Comparison of ENCODE assay signal across 33 cellular contexts in genomic region chr2:62413116-62413663, GRCh38.
"Had no signal": no experiment of that assay in that cellular context is flagged by ENCODE, and none has a peak within 500 bp of the region (broad histone marks: within the 10 kb centered on the region; RNA-seq: fewer than 3 reads in every experiment).

No MANE protein-coding gene starts in this region.

- ATAC-seq: activated CD8-positive, alpha-beta memory T cell treated with anti-CD3 and anti-CD28 coated beads, Interleukin-2, amount 10 ng/mL, durations not matched to agents 7 days and 5 days; activated T-cell treated with anti-CD3 and anti-CD28 coated beads, Interleukin-2, amount 50 U/mL, for 72 hours; activated T-helper 17 cell treated with anti-CD3 and anti-CD28 coated beads, Interleukin-2, amount 50 U/mL, for 72 hours; body of pancreas had no signal

- H3K27me3 Mint-ChIP-seq: activated CD8-positive, alpha-beta memory T cell treated with anti-CD3 and anti-CD28 coated beads, Interleukin-2, amount 10 ng/mL, durations not matched to agents 7 days and 5 days; activated naive CD8-positive, alpha-beta T cell treated with anti-CD3 and anti-CD28 coated beads for 36 hours; activated T-helper 17 cell treated with anti-CD3 and anti-CD28 coated beads, Interleukin-2, amount 50 U/mL, for 72 hours; T-cell had no signal

- H3K9me3 ChIP-seq: body of pancreas, breast epithelium, Peyer's patch had no signal

- H3K27ac ChIP-seq: body of pancreas, Peyer's patch, WERI-Rb-1 had no signal

- H3K27me3 ChIP-seq: body of pancreas, breast epithelium, Peyer's patch had no signal

- FAIRE-seq: astrocyte had no signal

- H3K4me1 Mint-ChIP-seq: activated T-helper 17 cell treated with anti-CD3 and anti-CD28 coated beads, Interleukin-2, amount 50 U/mL, for 72 hours had no signal

- H3K36me3 Mint-ChIP-seq: activated CD8-positive, alpha-beta memory T cell treated with anti-CD3 and anti-CD28 coated beads, Interleukin-2, amount 10 ng/mL, durations not matched to agents 7 days and 5 days; activated naive CD8-positive, alpha-beta T cell treated with anti-CD3 and anti-CD28 coated beads for 36 hours; T-cell had no signal

- H3K36me3 ChIP-seq: breast epithelium, Peyer's patch, WERI-Rb-1 had no signal

- H3K27ac Mint-ChIP-seq: activated CD4-positive, alpha-beta memory T cell treated with anti-CD3 and anti-CD28 coated beads, Interleukin-2, amount 10 ng/mL, durations not matched to agents 7 days and 5 days; activated CD8-positive, alpha-beta memory T cell treated with anti-CD3 and anti-CD28 coated beads, Interleukin-2, amount 10 ng/mL, durations not matched to agents 7 days and 5 days; activated naive CD8-positive, alpha-beta T cell treated with anti-CD3 and anti-CD28 coated beads for 36 hours; activated T-cell treated with anti-CD3 and anti-CD28 coated beads, Interleukin-2, amount 50 U/mL, for 72 hours; activated T-helper 17 cell treated with anti-CD3 and anti-CD28 coated beads, Interleukin-2, amount 50 U/mL, for 72 hours had no signal

- H3K4me3 Mint-ChIP-seq: activated CD4-positive, alpha-beta memory T cell treated with anti-CD3 and anti-CD28 coated beads, Interleukin-2, amount 10 ng/mL, durations not matched to agents 7 days and 5 days; activated CD8-positive, alpha-beta memory T cell treated with anti-CD3 and anti-CD28 coated beads, Interleukin-2, amount 10 ng/mL, durations not matched to agents 7 days and 5 days; activated naive CD8-positive, alpha-beta T cell treated with anti-CD3 and anti-CD28 coated beads for 36 hours; activated T-cell treated with anti-CD3 and anti-CD28 coated beads, Interleukin-2, amount 50 U/mL, for 72 hours; activated T-helper 17 cell treated with anti-CD3 and anti-CD28 coated beads, Interleukin-2, amount 50 U/mL, for 72 hours had no signal

- H3K4me3 ChIP-seq: body of pancreas, breast epithelium, Peyer's patch had no signal

- DNase-seq: activated CD4-positive, alpha-beta memory T cell treated with anti-CD3 and anti-CD28 coated beads, Interleukin-2, amount 10 ng/mL, durations not matched to agents 7 days and 5 days; activated CD4-positive, alpha-beta T cell treated with anti-CD3 and anti-CD28 coated beads for 1 hour; activated CD4-positive, alpha-beta T cell treated with anti-CD3 and anti-CD28 coated beads for 48 hours; activated CD4-positive, CD25-positive, alpha-beta regulatory T cell; activated CD8-positive, alpha-beta memory T cell treated with anti-CD3 and anti-CD28 coated beads for 24 hours; activated CD8-positive, alpha-beta memory T cell treated with anti-CD3 and anti-CD28 coated beads, Interleukin-2, amount 10 ng/mL, durations not matched to agents 7 days and 5 days; activated effector memory CD4-positive, alpha-beta T cell treated with anti-CD3 and anti-CD28 coated beads, Interleukin-2, amount 50 U/mL, for 16 hours; activated naive CD4-positive, alpha-beta T cell; activated naive CD4-positive, alpha-beta T cell treated with anti-CD3 and anti-CD28 coated beads, Interleukin-2, amount 50 U/mL, for 16 hours; activated naive CD8-positive, alpha-beta T cell treated with anti-CD3 and anti-CD28 coated beads for 36 hours; activated T-cell treated with anti-CD3 and anti-CD28 coated beads, Interleukin-2, amount 50 U/mL, for 1 hour; activated T-cell treated with anti-CD3 and anti-CD28 coated beads, Interleukin-2, amount 50 U/mL, for 72 hours; amniotic stem cell; body of pancreas; cerebellar nuclear complex; NCI-H1105; NCI-H1417 treated with DMSO at 0.1 percent for 48 hours; NCI-H187 treated with DMSO at 0.1 percent for 48 hours; NCI-H2081 treated with DMSO at 0.1 percent for 48 hours; NCI-H446 treated with DMSO at 0.1 percent for 48 hours; NCI-H524; NCI-H69; NCI-H82; Peyer's patch; RPMI8226; SIG-M5; T-cell; T-helper 2 cell; T-helper 9 cell; WERI-Rb-1 had no signal

- H3K9me3 Mint-ChIP-seq: activated CD4-positive, alpha-beta memory T cell treated with anti-CD3 and anti-CD28 coated beads, Interleukin-2, amount 10 ng/mL, durations not matched to agents 7 days and 5 days; activated naive CD8-positive, alpha-beta T cell treated with anti-CD3 and anti-CD28 coated beads for 36 hours; activated T-cell treated with anti-CD3 and anti-CD28 coated beads, Interleukin-2, amount 50 U/mL, for 72 hours; activated T-helper 17 cell treated with anti-CD3 and anti-CD28 coated beads, Interleukin-2, amount 50 U/mL, for 72 hours; T-cell had no signal
